27 cellular contexts compared by ENCODE assay signal in genomic region chr1:29309621-29310020, GRCh38.
"Had no signal": no experiment of that assay in that cellular context is flagged by ENCODE, and none has a peak within 500 bp of the region (broad histone marks: within the 10 kb centered on the region; RNA-seq: fewer than 3 reads in every experiment).

No MANE protein-coding gene starts in this region.

- H2AFZ ChIP-seq: hepatocyte, parathyroid adenoma had no signal

- DNase-seq: heart right ventricle; islet precursor cell; left ventricle myocardium inferior; mesendoderm; naive B cell; natural killer cell; nephron progenitor cell; nucleus accumbens; retina; stimulated activated CD4-positive, alpha-beta T cell treated with anti-CD3 and anti-CD28 coated beads, Interleukin-12 subunit alpha, Interleukin-12 subunit beta, amount 100 ng/mL, for 4 hours; stimulated activated CD4-positive, alpha-beta T cell treated with anti-CD3 and anti-CD28 coated beads, Interleukin-15, amount 100 ng/mL, for 24 hours; stimulated activated CD4-positive, alpha-beta T cell treated with anti-CD3 and anti-CD28 coated beads, Interleukin-2, amount 100 ng/mL, for 24 hours; stimulated activated CD4-positive, alpha-beta T cell treated with anti-CD3 and anti-CD28 coated beads, Interleukin-4, amount 100 ng/mL, for 1 hour; stimulated activated naive B cell treated with anti-CD40 and anti-IgM and Interleukin-4, amounts not matched to agents 10 μg/mL and 1 μg/mL and 100 μg/mL, for 72 hours; stimulated activated naive CD8-positive, alpha-beta T cell treated with anti-CD3 and anti-CD28 coated beads, Interleukin-15, Interleukin-2, amounts not matched to agents 100 U/mL and 50 U/mL, for 24 hours; stomach; testis; tibial artery; trophoblast cell had no signal

- H3K9me3 ChIP-seq: heart right ventricle, left ventricle myocardium inferior, prostate gland, stomach, testis, tibial artery, upper lobe of right lung had no signal

- H3K9me3 Mint-ChIP-seq: mesothelial cell of epicardium; naive B cell; natural killer cell; nephron progenitor cell; stimulated activated naive B cell treated with anti-CD40 and anti-IgM and Interleukin-4, amounts not matched to agents 10 μg/mL and 1 μg/mL and 100 μg/mL, for 72 hours had no signal

- H3K27ac ChIP-seq: heart right ventricle, hepatocyte, left ventricle myocardium inferior, parathyroid adenoma, prostate gland, skin epidermis, stomach, testis, tibial artery, upper lobe of right lung had no signal

- H3K4me3 Mint-ChIP-seq: mesothelial cell of epicardium; naive B cell; natural killer cell; nephron progenitor cell; stimulated activated naive B cell treated with anti-CD40 and anti-IgM and Interleukin-4, amounts not matched to agents 10 μg/mL and 1 μg/mL and 100 μg/mL, for 72 hours had no signal

- H3K4me1 Mint-ChIP-seq: mesothelial cell of epicardium; naive B cell; natural killer cell; stimulated activated naive B cell treated with anti-CD40 and anti-IgM and Interleukin-4, amounts not matched to agents 10 μg/mL and 1 μg/mL and 100 μg/mL, for 72 hours had no signal

- H3K4me2 ChIP-seq: hepatocyte had no signal

- H3K27ac Mint-ChIP-seq: mesothelial cell of epicardium; natural killer cell; nephron progenitor cell; stimulated activated naive B cell treated with anti-CD40 and anti-IgM and Interleukin-4, amounts not matched to agents 10 μg/mL and 1 μg/mL and 100 μg/mL, for 72 hours had no signal

- H3K79me2 ChIP-seq: hepatocyte, parathyroid adenoma had no signal

- H3K9ac ChIP-seq: parathyroid adenoma had no signal

- ATAC-seq: heart right ventricle; natural killer cell; right cardiac atrium; sciatic nerve; stimulated activated naive B cell treated with anti-CD40 and anti-IgM and Interleukin-4, amounts not matched to agents 10 μg/mL and 1 μg/mL and 100 μg/mL, for 72 hours; stimulated activated naive CD8-positive, alpha-beta T cell treated with anti-CD3 and anti-CD28 coated beads, Interleukin-15, Interleukin-2, amounts not matched to agents 100 U/mL and 50 U/mL, for 24 hours; upper lobe of right lung had no signal

- H3K36me3 Mint-ChIP-seq: naive B cell; natural killer cell; stimulated activated naive B cell treated with anti-CD40 and anti-IgM and Interleukin-4, amounts not matched to agents 10 μg/mL and 1 μg/mL and 100 μg/mL, for 72 hours had no signal

- H3K27me3 ChIP-seq: heart right ventricle, hepatocyte, stomach, testis, tibial artery, upper lobe of right lung had no signal

- H3K4me1 ChIP-seq: heart right ventricle, left ventricle myocardium inferior, parathyroid adenoma, prostate gland, stomach, testis, tibial artery, upper lobe of right lung had no signal
